In the genomic region with DNA sequence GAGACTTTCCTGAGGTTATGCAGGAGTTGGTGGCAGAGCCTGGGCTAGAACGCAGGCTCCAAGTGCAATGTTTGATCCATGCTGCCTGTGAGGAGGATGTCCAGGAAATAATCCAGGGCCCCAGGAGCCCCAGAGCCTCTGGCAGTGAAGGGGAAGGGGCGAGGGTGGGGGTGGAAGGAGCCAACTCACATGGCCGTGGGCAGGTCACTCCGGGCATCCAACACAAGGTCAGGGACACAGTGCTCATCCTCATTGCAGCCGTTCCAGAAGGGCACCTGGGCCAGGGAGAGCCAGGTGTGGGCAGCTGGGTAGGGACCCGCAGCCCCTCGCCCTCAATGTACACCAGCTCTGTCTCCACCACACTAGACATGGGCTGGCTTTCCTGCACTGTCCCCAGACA, we compare ENCODE assay signal across 30 cellular contexts.
"Had no signal": no experiment of that assay in that cellular context is flagged by ENCODE, and none has a peak within 500 bp of the region (broad histone marks: within the 10 kb centered on the region; RNA-seq: fewer than 3 reads in every experiment).

No MANE protein-coding gene starts in this region.

- ATAC-seq: activated CD4-positive, CD25-positive, alpha-beta regulatory T cell treated with anti-CD3 and anti-CD28 coated beads, Interleukin-2, amount 50 U/mL, for 24 hours; activated CD8-positive, alpha-beta T cell treated with anti-CD3 and anti-CD28 coated beads for 36 hours; activated T-cell treated with anti-CD3 and anti-CD28 coated beads, Interleukin-2, amount 50 U/mL, for 4 hours; activated T-helper 17 cell treated with anti-CD3 and anti-CD28 coated beads, Interleukin-2, amount 50 U/mL, for 72 hours; effector memory CD8-positive, alpha-beta T cell; foreskin keratinocyte; gastrocnemius medialis had no signal

- H3K36me3 ChIP-seq: gastrocnemius medialis, WERI-Rb-1 had no signal

- H3K4me1 Mint-ChIP-seq: activated B cell treated with CpG ODN at 0.5 μM for 24 hours; central memory CD8-positive, alpha-beta T cell had no signal

- H3K27me3 Mint-ChIP-seq: activated CD8-positive, alpha-beta T cell treated with anti-CD3 and anti-CD28 coated beads for 36 hours had no signal

- H3K4me3 ChIP-seq: esophagus muscularis mucosa, gastrocnemius medialis had no signal

- H3K27me3 ChIP-seq: brain microvascular endothelial cell, gastrocnemius medialis had no signal

- FAIRE-seq: astrocyte, bronchial epithelial cell, colon had no signal

- H3K9me3 ChIP-seq: esophagus muscularis mucosa, gastrocnemius medialis had no signal

- H3K27ac ChIP-seq: brain microvascular endothelial cell, esophagus muscularis mucosa, foreskin keratinocyte, gastrocnemius medialis, WERI-Rb-1 had no signal

- H3K36me3 Mint-ChIP-seq: activated naive CD8-positive, alpha-beta T cell had no signal

- DNase-seq: activated B cell treated with CpG ODN at 0.5 μM for 24 hours; activated CD4-positive, alpha-beta T cell treated with anti-CD3 and anti-CD28 coated beads for 48 hours; activated CD4-positive, alpha-beta T cell treated with anti-CD3 and anti-CD28 coated beads, Interleukin-2, amount 50 U/mL, for 1 hour; activated CD4-positive, alpha-beta T cell treated with anti-CD3 and anti-CD28 coated beads, Interleukin-2, amount 50 U/mL, for 48 hours; activated CD8-positive, alpha-beta memory T cell treated with anti-CD3 and anti-CD28 coated beads for 24 hours; activated CD8-positive, alpha-beta T cell treated with anti-CD3 and anti-CD28 coated beads for 36 hours; activated effector memory CD4-positive, alpha-beta T cell treated with Interleukin-2 at 50 U/mL for 16 hours; activated gamma-delta T cell treated with Interleukin-2 at 50 U/mL for 16 hours; activated naive CD4-positive, alpha-beta T cell treated with anti-CD3 and anti-CD28 coated beads, Interleukin-2, amount 50 U/mL, for 16 hours; activated naive CD4-positive, alpha-beta T cell treated with Interleukin-2 at 50 U/mL for 16 hours; activated T-cell treated with anti-CD3 and anti-CD28 coated beads, Interleukin-2, amount 50 U/mL, for 4 hours; amygdala; brain microvascular endothelial cell; cortex of kidney; dermis blood vessel endothelial cell; effector CD4-positive, alpha-beta T cell; effector memory CD8-positive, alpha-beta T cell; erythroblast; foreskin keratinocyte; gastrocnemius medialis; T-helper 9 cell; WERI-Rb-1 had no signal

- H3K27ac Mint-ChIP-seq: activated B cell treated with CpG ODN at 0.5 μM for 24 hours; activated CD8-positive, alpha-beta T cell treated with anti-CD3 and anti-CD28 coated beads for 36 hours; activated naive CD8-positive, alpha-beta T cell; effector memory CD8-positive, alpha-beta T cell had no signal

- H3K4me3 Mint-ChIP-seq: activated B cell treated with CpG ODN at 0.5 μM for 24 hours; activated CD8-positive, alpha-beta T cell treated with anti-CD3 and anti-CD28 coated beads for 36 hours; activated naive CD8-positive, alpha-beta T cell; activated T-cell treated with anti-CD3 and anti-CD28 coated beads, Interleukin-2, amount 50 U/mL, for 4 hours; activated T-helper 17 cell treated with anti-CD3 and anti-CD28 coated beads, Interleukin-2, amount 50 U/mL, for 72 hours; central memory CD8-positive, alpha-beta T cell; effector memory CD8-positive, alpha-beta T cell had no signal

- H3K4me1 ChIP-seq: foreskin keratinocyte, gastrocnemius medialis had no signal
